In genomic region chr9:68595868-68596267, GRCh38 we compare ENCODE assay signal across 20 cellular contexts. TPM values are rescaled to one million over a fixed set of nuclear protein-coding genes. Genes with fewer than 3 reads are reported as not detected.
DNase-seq lines count a peak whose midpoint lies in the region; ATAC-seq and TF ChIP-seq lines count a peak whose summit lies in the region.
"Had no signal": no experiment of that assay in that cellular context is flagged by ENCODE, and none has a peak within 500 bp of the region (broad histone marks: within the 10 kb centered on the region; RNA-seq: fewer than 3 reads in every experiment).

No MANE protein-coding gene starts in this region.

- 83% methylated on average over 1 to 3 of the region's 3 CpGs for WGBS in endodermal cell (ENCODE audit: insufficient coverage in 1 of 2, insufficient read length in 1 of 2), 2 experiments
- no CpG with 5 or more reads among the region's 3 CpGs for WGBS in mesendoderm (ENCODE audit: extremely low coverage, insufficient coverage, low lambda C conversion rate)

- no peak overlapping the region for H4K8ac ChIP-seq in mesendoderm (ENCODE audit: low read depth, low read length)

- H3K27me3 Mint-ChIP-seq in endodermal cell (ENCODE audit: insufficient read depth) = peaks cover 15% of the 10 kb centered on the region
- peaks cover 9 to 26% of the 10 kb centered on the region in 2 donors for H3K27me3 Mint-ChIP-seq in T-cell

- no peak overlapping the region for H3K4ac ChIP-seq in mesendoderm (ENCODE audit: low read depth, low read length)

- POLR2A ChIA-PET in T-cell (lab: Charles Lee) = interaction anchor here in 1 of 2 donors (0.6 kb wide), 1 partner anchor 123 kb away, joined by 4 read pairs; no protein-coding TSS in a partner anchor

- H3K23ac ChIP-seq in mesendoderm (ENCODE audit: low read length) = no peak overlapping the region

- no peak overlapping the region for H2BK120ac ChIP-seq in mesendoderm (ENCODE audit: low read depth, low read length)

- no peak overlapping the region for H3K18ac ChIP-seq in mesendoderm (ENCODE audit: low read length)

- no peaks in the 10 kb centered on the region for H3K9me3 ChIP-seq in endodermal cell (ENCODE audit: control insufficient read depth, low read length)
- H3K9me3 ChIP-seq: BE2C, HAP-1 had no signal

- H3K9me3 Mint-ChIP-seq in endodermal cell = peaks cover 13% of the 10 kb centered on the region
- H3K9me3 Mint-ChIP-seq in T-cell = peaks cover 0 to 6% (median 0%) of the 10 kb centered on the region in 3 donors

- no peak overlapping the region for H2BK15ac ChIP-seq in mesendoderm (replicated peaks; ENCODE audit: low read depth)

- no peak overlapping the region for H3K27ac Mint-ChIP-seq in endodermal cell
- H3K27ac Mint-ChIP-seq in T-cell = no peak overlapping the region
- H3K27ac Mint-ChIP-seq: CD4-positive, CD25-positive, alpha-beta regulatory T cell; CD8-positive, alpha-beta memory T cell had no signal

- no peak for ATAC-seq in omental fat pad (ENCODE audit: low FRiP score)
- no peak for ATAC-seq in T-cell (replicated peaks in 1 of 4)

- no peaks in the 10 kb centered on the region for H3K79me2 ChIP-seq in mesendoderm (ENCODE audit: control insufficient read depth, insufficient read depth, low read length)

- no peak overlapping the region for H2BK5ac ChIP-seq in mesendoderm (ENCODE audit: low read length)

- H3K9ac ChIP-seq in endodermal cell (ENCODE audit: extremely low read depth, low read length, poor library complexity, severe bottlenecking) = no peak overlapping the region
- H3K9ac ChIP-seq in mesendoderm (ENCODE audit: low read length) = no peak overlapping the region

- H4K5ac ChIP-seq in mesendoderm (ENCODE audit: low read length) = no peak overlapping the region

- H3K27me3 ChIP-seq in endodermal cell (ENCODE audit: control insufficient read depth, insufficient read depth, low read length, poor library complexity, severe bottlenecking) (peaks cover 4% of the 10 kb centered on the region), mesendoderm (ENCODE audit: insufficient read depth, low read length, poor library complexity) (no peaks in the 10 kb centered on the region)

- H3K36me3 ChIP-seq in endodermal cell (ENCODE audit: control insufficient read depth, insufficient read depth, low read length) (no peaks in the 10 kb centered on the region), mesendoderm (ENCODE audit: control insufficient read depth, insufficient read depth, low read length) (no peaks in the 10 kb centered on the region)
- H3K36me3 ChIP-seq: BE2C, HAP-1 had no signal

- H3K36me3 Mint-ChIP-seq in endodermal cell (ENCODE audit: low read depth) (no peaks in the 10 kb centered on the region), T-cell (no peaks in the 10 kb centered on the region)
- H3K36me3 Mint-ChIP-seq: CD4-positive, CD25-positive, alpha-beta regulatory T cell; CD8-positive, alpha-beta memory T cell had no signal

- H3K56ac ChIP-seq in mesendoderm (ENCODE audit: low read length) = no peak overlapping the region

- CTCF ChIA-PET in T-cell (lab: Charles Lee) = interaction anchor here in 1 of 2 donors (0.6 to 0.9 kb wide), 2 partner anchors 12 to 406 kb away, joined by 3 to 4 read pairs; no protein-coding TSS in a partner anchor

- H3K4me2 ChIP-seq in mesendoderm (ENCODE audit: low read length) = no peak overlapping the region

- H3K27ac ChIP-seq in endodermal cell (ENCODE audit: low read depth, low read length) (no peak overlapping the region), mesendoderm (ENCODE audit: low read depth, low read length) (no peak overlapping the region)

- H3K4me1 ChIP-seq in endodermal cell (ENCODE audit: control insufficient read depth, insufficient read depth, low read length) = no peaks in the 10 kb centered on the region
- no peaks in the 10 kb centered on the region for H3K4me1 ChIP-seq in mesendoderm (ENCODE audit: control insufficient read depth, low read depth, low read length)
- H3K4me1 ChIP-seq: BE2C, HAP-1 had no signal

- no peak overlapping the region for H2AK5ac ChIP-seq in mesendoderm (ENCODE audit: low read length)

- H3K4me1 Mint-ChIP-seq in endodermal cell (no peaks in the 10 kb centered on the region), T-cell (no peaks in the 10 kb centered on the region)
- H3K4me1 Mint-ChIP-seq: CD4-positive, CD25-positive, alpha-beta regulatory T cell; CD8-positive, alpha-beta memory T cell had no signal

- TF ChIP-seq CTCF in endodermal cell (conservative IDR thresholded peaks at IDR 0.05) (no peak), omental fat pad (IDR thresholded peaks at IDR 0.05) (no peak)

- no peak overlapping the region for H3K4me3 ChIP-seq in endodermal cell (ENCODE audit: low read length)
- no peak overlapping the region for H3K4me3 ChIP-seq in mesendoderm (ENCODE audit: low read length)
- H3K4me3 ChIP-seq: HAP-1 had no signal

- DNase-seq in ELF-1 (ENCODE audit: low read depth, low spot score) = peak; percentile 14
- peak; percentile 52 for DNase-seq in endodermal cell
- DNase-seq in mesendoderm = peak; percentile 3
- DNase-seq in DMS79 (lab: John Stamatoyannopoulos, UW) = no peak
- DNase-seq in omental fat pad (ENCODE audit: low spot score) = no peak
- DNase-seq in T-cell = no peak
- no peak for DNase-seq in Ammon's horn (ENCODE audit: low spot score)
- DNase-seq: 8988T; BE2C; C1 segment of cervical spinal cord; CD4-positive, CD25-positive, alpha-beta regulatory T cell; CD8-positive, alpha-beta memory T cell; COR-L47; DMS 273 treated with DMSO at 0.1 percent for 48 hours; DMS53; GDM1 had no signal

- H3K4me3 Mint-ChIP-seq in endodermal cell (no peak overlapping the region), T-cell (no peak overlapping the region)
- H3K4me3 Mint-ChIP-seq: CD4-positive, CD25-positive, alpha-beta regulatory T cell; CD8-positive, alpha-beta memory T cell had no signal

- no peaks in the 10 kb centered on the region for H3K79me1 ChIP-seq in mesendoderm (ENCODE audit: low read length)

RNA-seq across cellular contexts. Expression of gene TMEM252, which starts 55.2 kb away (rescaled TPM):
- total RNA-seq in endodermal cell = not detected
- not detected for polyA plus RNA-seq in endodermal cell (2013, experiment 1 of 2)
- polyA plus RNA-seq in endodermal cell (2013, experiment 2 of 2) = not detected
- not detected for polyA plus RNA-seq in mesendoderm (2013, experiment 1 of 2)
- polyA plus RNA-seq in mesendoderm (2013, experiment 2 of 2) = not detected
- total RNA-seq in omental fat pad = not detected
- not detected for total RNA-seq in T-cell
- total RNA-seq: A673; CD4-positive, CD25-positive, alpha-beta regulatory T cell; CD8-positive, alpha-beta memory T cell; H4 had no signal
- polyA plus RNA-seq: AG04450; CD4-positive, CD25-positive, alpha-beta regulatory T cell; CD8-positive, alpha-beta memory T cell had no signal

Comparison
In these comparisons a context has a peak if more than half of its experiments do, and no peak if none do; other contexts are left out.
1. DNase-seq: peak in ELF-1 (single experiment), endodermal cell (single experiment) and mesendoderm (single experiment); none in DMS79 (single experiment), omental fat pad (single experiment), T-cell (0 of 34) and Ammon's horn (single experiment).